Comparison of ENCODE assay signal across 1 cellular context in genomic region chr1:203173566-203173965, GRCh38.
TF ChIP-seq lines count a peak whose summit lies in the region.

No MANE protein-coding gene starts in this region.

TF ChIP-seq in HEK293, 187 proteins besides CTCF, POLR2A, EP300 and RAD21 (continued from another document and continues in another):
- TF ChIP-seq ZNF610 (tag by site-specific recombination; IDR thresholded peaks at IDR 0.05; ENCODE audit: borderline replicate concordance) (no peak), ZNF274 (IDR thresholded peaks at IDR 0.05; ENCODE audit: low read length) (no peak), ZNF274 (tag by site-specific recombination; IDR thresholded peaks at IDR 0.05; ENCODE audit: borderline replicate concordance) (no peak), PATZ1 (tag by site-specific recombination; IDR thresholded peaks at IDR 0.05) (0 out of 2 replicates have a peak, but pooled peaks have one; percentile 34), ZNF416 (tag by site-specific recombination; IDR thresholded peaks at IDR 0.05) (no peak), ZNF561 (tag by site-specific recombination; IDR thresholded peaks at IDR 0.05; ENCODE audit: borderline replicate concordance) (no peak), ZNF624 (tag by site-specific recombination; IDR thresholded peaks at IDR 0.05) (no peak), ZNF157 (tag by site-specific recombination; IDR thresholded peaks at IDR 0.05) (no peak), ZNF18 (tag by site-specific recombination; IDR thresholded peaks at IDR 0.05) (no peak), FEZF1 (tag by site-specific recombination; IDR thresholded peaks at IDR 0.05) (no peak), GLIS2 (tag by site-specific recombination; IDR thresholded peaks at IDR 0.05) (0 out of 2 replicates have a peak, but pooled peaks have one; percentile 17), PBX3 (CRISPR knock-in tag; IDR thresholded peaks at IDR 0.05) (no peak), ZNF629 (tag by site-specific recombination; IDR thresholded peaks at IDR 0.05) (peak; percentile 36), GLI4 (tag by site-specific recombination; IDR thresholded peaks at IDR 0.05) (no peak), ZNF654 (tag by site-specific recombination; IDR thresholded peaks at IDR 0.05; ENCODE audit: low read depth) (no peak), BCL11B (tag by site-specific recombination; IDR thresholded peaks at IDR 0.05; ENCODE audit: low read depth) (no peak), ZNF670 (tag by site-specific recombination; IDR thresholded peaks at IDR 0.05; ENCODE audit: low read depth) (no peak), KLF17 (tag by site-specific recombination; IDR thresholded peaks at IDR 0.05) (0 out of 2 replicates have a peak, but pooled peaks have one; percentile 55), ZBTB1 (tag by site-specific recombination; IDR thresholded peaks at IDR 0.05) (no peak), ZNF692 (tag by site-specific recombination; IDR thresholded peaks at IDR 0.05) (no peak), ZNF24 (tag by site-specific recombination; IDR thresholded peaks at IDR 0.05) (no peak), ZBTB17 (tag by site-specific recombination; IDR thresholded peaks at IDR 0.05) (peak; percentile 70), ZNF239 (tag by site-specific recombination; IDR thresholded peaks at IDR 0.05) (no peak), ZNF518A (tag by site-specific recombination; conservative IDR thresholded peaks at IDR 0.05; ENCODE audit: low read depth) (no peak), MEIS1 (CRISPR knock-in tag; IDR thresholded peaks at IDR 0.05; ENCODE audit: borderline replicate concordance) (no peak), ZNF660 (tag by site-specific recombination; IDR thresholded peaks at IDR 0.05) (no peak), ZNF558 (tag by site-specific recombination; IDR thresholded peaks at IDR 0.05) (no peak), ZNF324 (tag by site-specific recombination; IDR thresholded peaks at IDR 0.05) (no peak), ZNF76 (tag by site-specific recombination; IDR thresholded peaks at IDR 0.05; ENCODE audit: borderline replicate concordance, low read depth) (no peak), ZNF121 (tag by site-specific recombination; IDR thresholded peaks at IDR 0.05) (no peak), ZNF792 (tag by site-specific recombination; IDR thresholded peaks at IDR 0.05) (no peak), SALL2 (tag by site-specific recombination; IDR thresholded peaks at IDR 0.05; ENCODE audit: borderline replicate concordance) (no peak), ZNF677 (tag by site-specific recombination; IDR thresholded peaks at IDR 0.05) (no peak), ZNF791 (tag by site-specific recombination; IDR thresholded peaks at IDR 0.05) (no peak), ZNF354C (tag by site-specific recombination; IDR thresholded peaks at IDR 0.05; ENCODE audit: borderline replicate concordance, low read depth) (no peak), KLF10 (tag by site-specific recombination; IDR thresholded peaks at IDR 0.05) (no peak), MZF1 (tag by site-specific recombination; IDR thresholded peaks at IDR 0.05; ENCODE audit: borderline replicate concordance) (0 out of 2 replicates have a peak, but pooled peaks have one; percentile 26), MYNN (tag by site-specific recombination; IDR thresholded peaks at IDR 0.05; ENCODE audit: borderline replicate concordance) (no peak), ZNF146 (tag by site-specific recombination; IDR thresholded peaks at IDR 0.05) (no peak), ZNF2 (tag by site-specific recombination; IDR thresholded peaks at IDR 0.05) (no peak), ZNF26 (tag by site-specific recombination; IDR thresholded peaks at IDR 0.05) (no peak)
- TF ChIP-seq, protein P1, sequence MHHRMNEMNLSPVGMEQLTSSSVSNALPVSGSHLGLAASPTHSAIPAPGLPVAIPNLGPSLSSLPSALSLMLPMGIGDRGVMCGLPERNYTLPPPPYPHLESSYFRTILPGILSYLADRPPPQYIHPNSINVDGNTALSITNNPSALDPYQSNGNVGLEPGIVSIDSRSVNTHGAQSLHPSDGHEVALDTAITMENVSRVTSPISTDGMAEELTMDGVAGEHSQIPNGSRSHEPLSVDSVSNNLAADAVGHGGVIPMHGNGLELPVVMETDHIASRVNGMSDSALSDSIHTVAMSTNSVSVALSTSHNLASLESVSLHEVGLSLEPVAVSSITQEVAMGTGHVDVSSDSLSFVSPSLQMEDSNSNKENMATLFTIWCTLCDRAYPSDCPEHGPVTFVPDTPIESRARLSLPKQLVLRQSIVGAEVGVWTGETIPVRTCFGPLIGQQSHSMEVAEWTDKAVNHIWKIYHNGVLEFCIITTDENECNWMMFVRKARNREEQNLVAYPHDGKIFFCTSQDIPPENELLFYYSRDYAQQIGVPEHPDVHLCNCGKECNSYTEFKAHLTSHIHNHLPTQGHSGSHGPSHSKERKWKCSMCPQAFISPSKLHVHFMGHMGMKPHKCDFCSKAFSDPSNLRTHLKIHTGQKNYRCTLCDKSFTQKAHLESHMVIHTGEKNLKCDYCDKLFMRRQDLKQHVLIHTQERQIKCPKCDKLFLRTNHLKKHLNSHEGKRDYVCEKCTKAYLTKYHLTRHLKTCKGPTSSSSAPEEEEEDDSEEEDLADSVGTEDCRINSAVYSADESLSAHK (tag by site-specific recombination; IDR thresholded peaks at IDR 0.05), result no peak
- TF ChIP-seq, protein P2, sequence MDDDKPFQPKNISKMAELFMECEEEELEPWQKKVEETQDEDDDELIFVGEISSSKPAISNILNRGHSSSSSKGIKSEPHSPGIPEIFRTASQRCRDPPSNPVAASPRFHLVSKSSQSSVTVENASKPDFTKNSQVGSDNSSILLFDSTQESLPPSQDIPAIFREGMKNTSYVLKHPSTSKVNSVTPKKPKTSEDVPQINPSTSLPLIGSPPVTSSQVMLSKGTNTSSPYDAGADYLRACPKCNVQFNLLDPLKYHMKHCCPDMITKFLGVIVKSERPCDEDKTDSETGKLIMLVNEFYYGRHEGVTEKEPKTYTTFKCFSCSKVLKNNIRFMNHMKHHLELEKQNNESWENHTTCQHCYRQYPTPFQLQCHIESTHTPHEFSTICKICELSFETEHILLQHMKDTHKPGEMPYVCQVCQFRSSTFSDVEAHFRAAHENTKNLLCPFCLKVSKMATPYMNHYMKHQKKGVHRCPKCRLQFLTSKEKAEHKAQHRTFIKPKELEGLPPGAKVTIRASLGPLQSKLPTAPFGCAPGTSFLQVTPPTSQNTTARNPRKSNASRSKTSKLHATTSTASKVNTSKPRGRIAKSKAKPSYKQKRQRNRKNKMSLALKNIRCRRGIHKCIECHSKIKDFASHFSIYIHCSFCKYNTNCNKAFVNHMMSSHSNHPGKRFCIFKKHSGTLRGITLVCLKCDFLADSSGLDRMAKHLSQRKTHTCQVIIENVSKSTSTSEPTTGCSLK (tag by site-specific recombination; IDR thresholded peaks at IDR 0.05), result no peak
- TF ChIP-seq, protein P3, sequence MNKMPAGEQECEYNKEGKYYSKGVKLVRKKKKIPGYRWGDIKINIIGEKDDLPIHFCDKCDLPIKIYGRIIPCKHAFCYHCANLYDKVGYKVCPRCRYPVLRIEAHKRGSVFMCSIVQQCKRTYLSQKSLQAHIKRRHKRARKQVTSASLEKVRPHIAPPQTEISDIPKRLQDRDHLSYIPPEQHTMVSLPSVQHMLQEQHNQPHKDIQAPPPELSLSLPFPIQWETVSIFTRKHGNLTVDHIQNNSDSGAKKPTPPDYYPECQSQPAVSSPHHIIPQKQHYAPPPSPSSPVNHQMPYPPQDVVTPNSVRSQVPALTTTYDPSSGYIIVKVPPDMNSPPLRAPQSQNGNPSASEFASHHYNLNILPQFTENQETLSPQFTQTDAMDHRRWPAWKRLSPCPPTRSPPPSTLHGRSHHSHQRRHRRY (tag by site-specific recombination; IDR thresholded peaks at IDR 0.05), result no peak
